Comparison of ENCODE assay signal across 12 cellular contexts in genomic region chr20:56454754-56455153, GRCh38. TPM values are rescaled to one million over a fixed set of nuclear protein-coding genes. Genes with fewer than 3 reads are reported as not detected.
DNase-seq lines count a peak whose midpoint lies in the region; ATAC-seq and TF ChIP-seq lines count a peak whose summit lies in the region.
"Had no signal": no experiment of that assay in that cellular context is flagged by ENCODE, and none has a peak within 500 bp of the region (broad histone marks: within the 10 kb centered on the region; RNA-seq: fewer than 3 reads in every experiment).

No MANE protein-coding gene starts in this region.

- H2AFZ ChIP-seq in IMR-90 (replicated peaks; ENCODE audit: low read length, poor library complexity): no peak overlapping the region

- no peaks in the 10 kb centered on the region for H3K9me3 ChIP-seq in CD8-positive, alpha-beta memory T cell (ENCODE audit: low read length)
- H3K9me3 ChIP-seq in IMR-90 (ENCODE audit: control insufficient read depth, insufficient read depth, low read length): no peaks in the 10 kb centered on the region
- H3K9me3 ChIP-seq in heart left ventricle: no peaks in the 10 kb centered on the region

- in situ Hi-C loops in IMR-90 (cut with MboI; ENCODE audit: low sequenced_read_pairs): no loop called here

- H3K4me3 Mint-ChIP-seq in CD8-positive, alpha-beta memory T cell: peak overlapping the region in 2 of 7 donors; percentile 6 to 28
- H3K4me3 Mint-ChIP-seq in endothelial cell (ENCODE audit: unreplicated experiment): no peak overlapping the region

- no peak for TF ChIP-seq RAD21 in IMR-90 (IDR thresholded peaks at IDR 0.05; ENCODE audit: low read length)

- no peak overlapping the region for H3K4me3 ChIP-seq in CD8-positive, alpha-beta memory T cell (ENCODE audit: low read length)
- H3K4me3 ChIP-seq in IMR-90 (ENCODE audit: insufficient read depth, low read depth, low read length): no peak overlapping the region
- H3K4me3 ChIP-seq in heart left ventricle: no peak overlapping the region

- H3K27me3 Mint-ChIP-seq in CD8-positive, alpha-beta memory T cell: no peaks in the 10 kb centered on the region
- peaks cover 4% of the 10 kb centered on the region for H3K27me3 Mint-ChIP-seq in endothelial cell (ENCODE audit: unreplicated experiment)

- H4K8ac ChIP-seq in IMR-90 (ENCODE audit: low read depth in 2 of 2, low read length in 2 of 2): no peak overlapping the region

- no peaks in the 10 kb centered on the region for H3K27me3 ChIP-seq in CD8-positive, alpha-beta memory T cell (ENCODE audit: insufficient read depth, low read length, poor library complexity, severe bottlenecking)
- H3K27me3 ChIP-seq in IMR-90 (ENCODE audit: control insufficient read depth, insufficient read depth, low read length): no peaks in the 10 kb centered on the region
- H3K27me3 ChIP-seq in heart left ventricle: no peaks in the 10 kb centered on the region

- no peak overlapping the region for H3K56ac ChIP-seq in IMR-90 (ENCODE audit: extremely low read depth, insufficient read depth, low read length)

- no peak overlapping the region for H3K23ac ChIP-seq in IMR-90 (ENCODE audit: low read depth, low read length)

- H3K27ac ChIP-seq in CD8-positive, alpha-beta memory T cell (ENCODE audit: low read depth, low read length): no peak overlapping the region
- H3K27ac ChIP-seq in IMR-90 (ENCODE audit: insufficient read depth, low read length): no peak overlapping the region
- no peak overlapping the region for H3K27ac ChIP-seq in heart left ventricle

- no peak overlapping the region for H2AK5ac ChIP-seq in IMR-90 (ENCODE audit: low read depth, low read length)

- no peak overlapping the region for H3K4ac ChIP-seq in IMR-90 (ENCODE audit: low read depth, low read length)

- intact Hi-C loops in IMR-90 (cut with micrococcal nuclease): no loop called here
- intact Hi-C loops in heart left ventricle (cut with DNase I): no loop called here

- H3K4me2 ChIP-seq in IMR-90 (ENCODE audit: low read depth, low read length): no peak overlapping the region

- WGBS in IMR-90 (ENCODE audit: extremely low coverage in 2 of 2, insufficient read length in 1 of 2), 2 experiments: no CpG with 5 or more reads among the region's 7 CpGs
- 84 to 92% (median 89%) methylated on average over 7 of the region's 7 CpGs for WGBS in heart left ventricle, 4 donors

- no peaks in the 10 kb centered on the region for H3K4me1 ChIP-seq in CD8-positive, alpha-beta memory T cell (ENCODE audit: insufficient read depth, low read length)
- H3K4me1 ChIP-seq in IMR-90 (ENCODE audit: control insufficient read depth, insufficient read depth, low read length) (no peaks in the 10 kb centered on the region), heart left ventricle (peaks cover 0 to 5% (median 0%) of the 10 kb centered on the region in 12 donors)

- BruUV-seq in IMR-90 (replicated peaks; lab: Mats Ljungman, UMichigan): no TSS peak

- H3K79me1 ChIP-seq in IMR-90 (ENCODE audit: low read depth in 1 of 2, low read length in 2 of 2): no peaks in the 10 kb centered on the region; a peak in 1 of 4 replicates

- no peak for DNase-seq in CD8-positive, alpha-beta memory T cell
- DNase-seq in IMR-90 (no peak), NCI-H446 (lab: John Stamatoyannopoulos, UW) (no peak), heart left ventricle (no peak), endothelial cell (ENCODE audit: low spot score) (no peak), DMS 273 treated with DMSO at 0.1 percent for 48 hours (lab: John Stamatoyannopoulos, UW) (no peak)
- DNase-seq: COR-L47; KBM-7; NK-92 treated with Interleukin-12 subunit alpha and Interleukin-12 subunit beta, amount 100 ng/mL, for 24 hours; stimulated activated CD8-positive, alpha-beta memory T cell treated with anti-CD3 and anti-CD28 coated beads, Interleukin-4, amount 100 ng/mL, for 48 hours had no signal

- H3K36me3 ChIP-seq in CD8-positive, alpha-beta memory T cell (ENCODE audit: insufficient read depth, low read length): peaks cover 21% of the 10 kb centered on the region
- H3K36me3 ChIP-seq in IMR-90 (ENCODE audit: control insufficient read depth, insufficient read depth, low read length) (peaks cover 34% of the 10 kb centered on the region), heart left ventricle (peaks cover 0 to 26% (median 0%) of the 10 kb centered on the region in 9 donors)

- H2AK9ac ChIP-seq in IMR-90 (replicated peaks; ENCODE audit: low read depth, low read length, poor library complexity): peak overlapping the region; percentile 45

- no peaks in the 10 kb centered on the region for H3K9me3 Mint-ChIP-seq in CD8-positive, alpha-beta memory T cell
- H3K9me3 Mint-ChIP-seq in endothelial cell (ENCODE audit: unreplicated experiment): no peaks in the 10 kb centered on the region

- H2BK20ac ChIP-seq in IMR-90 (ENCODE audit: low read depth, low read length): no peak overlapping the region

- CTCF ChIA-PET in CD8-positive, alpha-beta memory T cell (lab: Charles Lee): interaction anchor here (2.0 kb wide), 1 partner anchor 9 kb away, joined by 6 read pairs; no protein-coding TSS in a partner anchor
- CTCF ChIA-PET in IMR-90 (lab: Yijun Ruan, JAX): interaction anchor here (1.5 kb wide), 1 partner anchor 8 kb away, joined by 5 read pairs; no protein-coding TSS in a partner anchor

- H3K4me1 Mint-ChIP-seq in CD8-positive, alpha-beta memory T cell: peaks cover 17 to 22% (median 20%) of the 10 kb centered on the region in 3 donors
- peaks cover 10% of the 10 kb centered on the region for H3K4me1 Mint-ChIP-seq in endothelial cell (ENCODE audit: unreplicated experiment)

- H3K27ac Mint-ChIP-seq in CD8-positive, alpha-beta memory T cell: peak overlapping the region; percentile 59 to 93 (median 82)
- H3K27ac Mint-ChIP-seq in endothelial cell (ENCODE audit: unreplicated experiment): no peak overlapping the region

- no peak overlapping the region for H3K9ac ChIP-seq in IMR-90 (ENCODE audit: low read depth, low read length)

- dilution Hi-C loops in IMR-90 (cut with HindIII; ENCODE audit: low sequenced_read_pairs, unreplicated experiment): no loop called here

- H3K18ac ChIP-seq in IMR-90 (ENCODE audit: low read depth, low read length): no peak overlapping the region

- no peak for TF ChIP-seq POLR2A in IMR-90 (IDR thresholded peaks at IDR 0.05; ENCODE audit: low read depth, low read length)
- TF ChIP-seq POLR2A in heart left ventricle (IDR thresholded peaks at IDR 0.05): no peak

- TF ChIP-seq CTCF in IMR-90 (conservative IDR thresholded peaks at IDR 0.05; ENCODE audit: low read depth, low read length): no peak
- TF ChIP-seq CTCF in heart left ventricle (IDR thresholded peaks at IDR 0.05): no peak
- no peak for TF ChIP-seq CTCF in endothelial cell (IDR thresholded peaks at IDR 0.05; ENCODE audit: unreplicated experiment)

- POLR2A ChIA-PET in CD8-positive, alpha-beta memory T cell (lab: Charles Lee): no interaction called here
- POLR2A ChIA-PET in IMR-90 (lab: Charles Lee; ENCODE audit: unreplicated experiment): no interaction called here

- H3K36me3 Mint-ChIP-seq in CD8-positive, alpha-beta memory T cell: peaks cover 4 to 37% (median 7%) of the 10 kb centered on the region in 3 donors
- no peaks in the 10 kb centered on the region for H3K36me3 Mint-ChIP-seq in endothelial cell (ENCODE audit: low read depth, unreplicated experiment)

- no peak overlapping the region for H4K91ac ChIP-seq in IMR-90 (ENCODE audit: insufficient read depth, low read depth, low read length)

- no peak overlapping the region for H2BK5ac ChIP-seq in IMR-90 (ENCODE audit: low read depth, low read length, poor library complexity, severe bottlenecking)

- no peaks in the 10 kb centered on the region for H3K9me1 ChIP-seq in IMR-90 (ENCODE audit: insufficient read depth, low read length)

- H2BK120ac ChIP-seq in IMR-90 (ENCODE audit: low read depth, low read length): no peak overlapping the region

- peak; percentile 91 for ATAC-seq in GM18909 (IDR thresholded peaks at IDR 0.05; ENCODE audit: poor library complexity, unreplicated experiment)
- peak; percentile 82 for ATAC-seq in HG02759 (IDR thresholded peaks at IDR 0.05; ENCODE audit: unreplicated experiment)
- no peak for ATAC-seq in IMR-90 (ENCODE audit: low read depth)
- no peak for ATAC-seq in heart left ventricle

- no peak overlapping the region for H3K14ac ChIP-seq in IMR-90 (replicated peaks; ENCODE audit: low read depth, low read length)

- H4K5ac ChIP-seq in IMR-90 (ENCODE audit: low read depth, low read length): no peak overlapping the region

- no peaks in the 10 kb centered on the region for H4K20me1 ChIP-seq in IMR-90 (ENCODE audit: insufficient read depth, low read length)

- no peak overlapping the region for H2BK15ac ChIP-seq in IMR-90 (ENCODE audit: low read depth, low read length)

TF ChIP-seq in IMR-90, 13 proteins besides CTCF, POLR2A, EP300 and RAD21 (continues in another document):
- TF ChIP-seq FOS (IDR thresholded peaks at IDR 0.05; ENCODE audit: low read depth, low read length) (no peak), CEBPB (IDR thresholded peaks at IDR 0.05; ENCODE audit: low read depth, low read length) (no peak), MAFK (IDR thresholded peaks at IDR 0.05; ENCODE audit: low read depth, low read length) (no peak), CHD1 (IDR thresholded peaks at IDR 0.05; ENCODE audit: low read depth, low read length) (no peak), MXI1 (IDR thresholded peaks at IDR 0.05; ENCODE audit: borderline replicate concordance, low read depth, low read length) (no peak), RCOR1 (IDR thresholded peaks at IDR 0.05; ENCODE audit: insufficient replicate concordance, low read length) (no peak)

RNA-seq across cellular contexts. Expression of gene RTF2, which starts 13.7 kb away (rescaled TPM):
- 10 to 100 TPM; 82.5 to 85.1 TPM for total RNA-seq in CD8-positive, alpha-beta memory T cell
- 121 TPM for polyA plus RNA-seq in CD8-positive, alpha-beta memory T cell
- total RNA-seq in IMR-90 (2012; rRNA removed) (109 and 118 TPM in 2 replicates), heart left ventricle (100 to 1,000 TPM in 1 of 9 donors, 10 to 100 TPM in 8; 61.9 to 101 (median 86.2) TPM), endothelial cell (ENCODE audit: unreplicated experiment) (79.9 TPM)
- polyA plus RNA-seq in IMR-90 (2012; rRNA removed) (98.4 and 102 TPM in 2 replicates), heart left ventricle (100 to 1,000 TPM in 1 of 2 donors, 10 to 100 TPM in 1; 50.7 to 114 TPM)
- polyA plus RNA-seq in IMR-90 (2012; cell fraction: cytosol; rRNA removed): 73.2 and 76.9 TPM in 2 replicates
- 59.0 and 86.9 TPM in 2 replicates for polyA plus RNA-seq in IMR-90 (2012; cell fraction: nucleus; rRNA removed; ENCODE audit: low replicate concordance)

RNA-seq across cellular contexts. Expression of gene CASS4, which starts 42.7 kb away (rescaled TPM):
- 1 to 10 TPM; 3.7 TPM for total RNA-seq in CD8-positive, alpha-beta memory T cell
- 5.6 TPM for polyA plus RNA-seq in CD8-positive, alpha-beta memory T cell
- total RNA-seq in IMR-90 (2012; rRNA removed) (25.8 and 26.1 TPM in 2 replicates), heart left ventricle (1 to 10 TPM in 2 of 9 donors, under 1 TPM in 7; 0.07 to 3.8 (median 0.50) TPM), endothelial cell (ENCODE audit: unreplicated experiment) (not detected)
- polyA plus RNA-seq in IMR-90 (2012; rRNA removed) (26.5 and 29.6 TPM in 2 replicates), heart left ventricle (under 1 TPM; 0.38 to 0.47 TPM)
- 12.7 and 19.2 TPM in 2 replicates for polyA plus RNA-seq in IMR-90 (2012; cell fraction: cytosol; rRNA removed)
- 28.4 and 44.9 TPM in 2 replicates for polyA plus RNA-seq in IMR-90 (2012; cell fraction: nucleus; rRNA removed; ENCODE audit: low replicate concordance)

Comparison
In these comparisons a context has a peak if more than half of its experiments do, and no peak if none do; other contexts are left out.
1. ATAC-seq: peak in GM18909 (single experiment) and HG02759 (single experiment); none in IMR-90 (single experiment) and heart left ventricle (0 of 4).